Comparison of ENCODE assay signal across 16 cellular contexts in genomic region chr16:58490100-58490499, GRCh38. TPM values are rescaled to one million over a fixed set of nuclear protein-coding genes. Genes with fewer than 3 reads are reported as not detected.
DNase-seq lines count a peak whose midpoint lies in the region; ATAC-seq and TF ChIP-seq lines count a peak whose summit lies in the region.
"Had no signal": no experiment of that assay in that cellular context is flagged by ENCODE, and none has a peak within 500 bp of the region (broad histone marks: within the 10 kb centered on the region; RNA-seq: fewer than 3 reads in every experiment).

No MANE protein-coding gene starts in this region.

- H3K27ac Mint-ChIP-seq in brain: peak overlapping the region in 3 of 5 experiments; percentile 24 to 70 (median 30)
- peak overlapping the region; percentile 50 for H3K27ac Mint-ChIP-seq in neural crest cell (ENCODE audit: unreplicated experiment)
- H3K27ac Mint-ChIP-seq: CD4-positive, alpha-beta T cell; H9 had no signal

- H3K9me3 Mint-ChIP-seq in brain (no peaks in the 10 kb centered on the region), neural crest cell (no peaks in the 10 kb centered on the region)
- H3K9me3 Mint-ChIP-seq: CD4-positive, alpha-beta T cell; IgD-negative memory B cell had no signal

- no peak for ATAC-seq in HG03521 (IDR thresholded peaks at IDR 0.05; ENCODE audit: unreplicated experiment)
- ATAC-seq: HepG2 had no signal

- H3K36me3 ChIP-seq in BLaER1: no peaks in the 10 kb centered on the region
- H3K36me3 ChIP-seq: BE2C had no signal

- H3K27me3 ChIP-seq in BLaER1: no peaks in the 10 kb centered on the region
- H3K27me3 ChIP-seq: BE2C had no signal

- no peak overlapping the region for H3K4me3 Mint-ChIP-seq in brain
- H3K4me3 Mint-ChIP-seq in neural crest cell: no peak overlapping the region
- H3K4me3 Mint-ChIP-seq: CD4-positive, alpha-beta T cell; H9 had no signal

- DNase-seq in neural crest cell (ENCODE audit: low read depth, low spot score) (no peak), posterior vena cava (ENCODE audit: low spot score) (peak; percentile 37), NK-92 (lab: John Stamatoyannopoulos, UW; ENCODE audit: unreplicated experiment) (no peak), NCI-H82 treated with DMSO at 0.1 percent for 48 hours (lab: John Stamatoyannopoulos, UW; ENCODE audit: unreplicated experiment) (no peak)
- DNase-seq: ACHN, BE2C, Caco-2, GOT3, H9 had no signal

- no peaks in the 10 kb centered on the region for H4K20me1 ChIP-seq in BLaER1

- peaks cover 51% of the 10 kb centered on the region for H3K4me1 ChIP-seq in BLaER1
- H3K4me1 ChIP-seq: Caco-2 had no signal

- H3K27me3 Mint-ChIP-seq in brain: no peaks in the 10 kb centered on the region
- no peaks in the 10 kb centered on the region for H3K27me3 Mint-ChIP-seq in neural crest cell (ENCODE audit: low read depth)

- TF ChIP-seq CTCF in brain (conservative IDR thresholded peaks at IDR 0.05) (no peak), neural crest cell (conservative IDR thresholded peaks at IDR 0.05) (no peak)

- H3K9ac ChIP-seq in BLaER1: no peak overlapping the region

- intact Hi-C loops in posterior vena cava (cut with DNase I): no loop called here

- peaks cover 62% of the 10 kb centered on the region for H3K4me1 Mint-ChIP-seq in brain
- peaks cover 39% of the 10 kb centered on the region for H3K4me1 Mint-ChIP-seq in neural crest cell

- no peak overlapping the region for H3K4me3 ChIP-seq in BLaER1

- H3K36me3 Mint-ChIP-seq in brain (no peaks in the 10 kb centered on the region), neural crest cell (ENCODE audit: low read depth) (no peaks in the 10 kb centered on the region)
- H3K36me3 Mint-ChIP-seq: IgD-negative memory B cell had no signal

- 0 out of 2 replicates have a peak overlapping the region, but pooled peaks have one; percentile 10 for H3K27ac ChIP-seq in BLaER1
- H3K27ac ChIP-seq: C4-2B had no signal

- peak overlapping the region; percentile 40 for H3K4me2 ChIP-seq in BLaER1

- H3K9me3 ChIP-seq in BLaER1: no peaks in the 10 kb centered on the region
- H3K9me3 ChIP-seq: BE2C, Caco-2 had no signal

RNA-seq across cellular contexts. Expression of gene NDRG4, which starts 9.8 kb away (rescaled TPM):
- polyA plus RNA-seq in brain (ENCODE audit: insufficient read depth, low read depth, low replicate concordance): 288 TPM
- 52.5 and 58.9 TPM in 2 replicates for total RNA-seq in neural crest cell
- total RNA-seq in posterior vena cava: 1 to 10 TPM; 5.8 to 8.6 TPM

RNA-seq across cellular contexts. Expression of gene SETD6, which starts 25.2 kb away (rescaled TPM):
- 8.6 TPM for polyA plus RNA-seq in brain (ENCODE audit: insufficient read depth, low read depth, low replicate concordance)
- total RNA-seq in neural crest cell: 34.0 and 35.6 TPM in 2 replicates
- total RNA-seq in posterior vena cava: 10 to 100 TPM in 1 of 2 donors, 1 to 10 TPM in 1; 9.9 to 13.5 TPM
